8 cellular contexts compared by ENCODE assay signal in genomic region chr6:149318581-149319286, GRCh38. TPM values are rescaled to one million over a fixed set of nuclear protein-coding genes. Genes with fewer than 3 reads are reported as not detected.
DNase-seq lines count a peak whose midpoint lies in the region; ATAC-seq and TF ChIP-seq lines count a peak whose summit lies in the region.

No MANE protein-coding gene starts in this region.

- peak overlapping the region; percentile 86 to 99 (median 96) for H3K4me3 Mint-ChIP-seq in naive thymus-derived CD4-positive, alpha-beta T cell

- CTCF ChIA-PET in RWPE1 (lab: Yijun Ruan, JAX): no interaction called here
- CTCF ChIA-PET in naive thymus-derived CD4-positive, alpha-beta T cell (lab: Charles Lee): no interaction called here

- H3K36me3 ChIP-seq in effector memory CD4-positive, alpha-beta T cell (ENCODE audit: control insufficient read depth, insufficient read depth, low read length): no peaks in the 10 kb centered on the region
- peaks cover 0 to 5% (median 0%) of the 10 kb centered on the region in 3 experiments for H3K36me3 ChIP-seq in naive thymus-derived CD4-positive, alpha-beta T cell (ENCODE audit: control insufficient read depth in 2 of 3, insufficient read depth in 3 of 3, low read length in 3 of 3)

- no peaks in the 10 kb centered on the region for H3K27me3 Mint-ChIP-seq in naive thymus-derived CD4-positive, alpha-beta T cell

- peaks cover 6% of the 10 kb centered on the region for H3K4me1 ChIP-seq in effector memory CD4-positive, alpha-beta T cell (ENCODE audit: control insufficient read depth, insufficient read depth, low read length, poor library complexity, severe bottlenecking)
- H3K4me1 ChIP-seq in naive thymus-derived CD4-positive, alpha-beta T cell (ENCODE audit: control insufficient read depth in 2 of 2, insufficient read depth in 2 of 2, low read length in 2 of 2): peaks cover 27 to 42% of the 10 kb centered on the region in 2 donors

- H3K27me3 ChIP-seq in effector memory CD4-positive, alpha-beta T cell (replicated peaks; ENCODE audit: control insufficient read depth, insufficient read depth, low read length, poor library complexity, severe bottlenecking): no peaks in the 10 kb centered on the region
- no peaks in the 10 kb centered on the region for H3K27me3 ChIP-seq in naive thymus-derived CD4-positive, alpha-beta T cell (ENCODE audit: control insufficient read depth in 2 of 2, insufficient read depth in 2 of 2, low read length in 2 of 2)

- DNase-seq in activated effector memory CD4-positive, alpha-beta T cell treated with anti-CD3 and anti-CD28 coated beads, Interleukin-2, amount 50 U/mL, for 16 hours: peak; percentile 67
- no peak for DNase-seq in activated effector memory CD4-positive, alpha-beta T cell treated with Interleukin-2 at 50 U/mL for 16 hours
- no peak for DNase-seq in RWPE1 (ENCODE audit: low spot score)
- DNase-seq in effector memory CD4-positive, alpha-beta T cell: no peak
- peak in 6 of 9 donors; percentile 26 to 47 (median 36) for DNase-seq in naive thymus-derived CD4-positive, alpha-beta T cell
- no peak for DNase-seq in AG08396 (ENCODE audit: low spot score)

- peaks cover 0 to 36% (median 0%) of the 10 kb centered on the region in 5 donors for H3K36me3 Mint-ChIP-seq in naive thymus-derived CD4-positive, alpha-beta T cell

- peaks cover 0 to 1% (median 0%) of the 10 kb centered on the region in 11 donors for H3K9me3 Mint-ChIP-seq in naive thymus-derived CD4-positive, alpha-beta T cell

- ATAC-seq in HG02642 (IDR thresholded peaks at IDR 0.05; ENCODE audit: poor library complexity, unreplicated experiment) (peak; percentile 4), GM21786 (IDR thresholded peaks at IDR 0.05; ENCODE audit: unreplicated experiment) (no peak)
- peak; percentile 16 for ATAC-seq in naive thymus-derived CD4-positive, alpha-beta T cell

- POLR2A ChIA-PET in RWPE1 (lab: Yijun Ruan, JAX; ENCODE audit: low non-redundant PET): no interaction called here
- POLR2A ChIA-PET in naive thymus-derived CD4-positive, alpha-beta T cell (lab: Charles Lee): interaction anchor here (0.7 to 2.7 kb wide), 3 partner anchors 12 to 225 kb away, joined by 3 to 8 read pairs (median 4); no protein-coding TSS in a partner anchor

- peaks cover 30 to 67% (median 59%) of the 10 kb centered on the region in 7 donors for H3K4me1 Mint-ChIP-seq in naive thymus-derived CD4-positive, alpha-beta T cell

- H3K27ac ChIP-seq in RWPE1: peak overlapping the region; percentile 95
- peak overlapping the region; percentile 95 for H3K27ac ChIP-seq in effector memory CD4-positive, alpha-beta T cell (ENCODE audit: insufficient read depth, low read length, poor library complexity, severe bottlenecking)
- peak overlapping the region; percentile 87 for H3K27ac ChIP-seq in naive thymus-derived CD4-positive, alpha-beta T cell (ENCODE audit: low read depth, low read length)

- intact Hi-C loops in naive thymus-derived CD4-positive, alpha-beta T cell (cut with micrococcal nuclease): loop anchor here (1.0 to 2.0 kb wide), 6 partner anchors 14 to 287 kb away; no protein-coding TSS in a partner anchor

- H3K4me3 ChIP-seq in effector memory CD4-positive, alpha-beta T cell (ENCODE audit: insufficient read depth, low read depth, low read length, poor library complexity, severe bottlenecking): peak overlapping the region; percentile 73
- peak overlapping the region; percentile 67 for H3K4me3 ChIP-seq in naive thymus-derived CD4-positive, alpha-beta T cell (ENCODE audit: low read length)

- H3K9me3 ChIP-seq in effector memory CD4-positive, alpha-beta T cell (ENCODE audit: control insufficient read depth, low read length): no peaks in the 10 kb centered on the region
- H3K9me3 ChIP-seq in naive thymus-derived CD4-positive, alpha-beta T cell (ENCODE audit: control insufficient read depth in 2 of 3, low read length in 3 of 3): no peaks in the 10 kb centered on the region

- no peak for TF ChIP-seq CTCF in RWPE1 (conservative IDR thresholded peaks at IDR 0.05; ENCODE audit: low read depth)

- peak overlapping the region; percentile 84 to 98 (median 91) for H3K27ac Mint-ChIP-seq in naive thymus-derived CD4-positive, alpha-beta T cell

RNA-seq across cellular contexts. Expression of gene TAB2, which starts 1.2 kb away (rescaled TPM):
- 100 to 1,000 TPM in 4 of 5 experiments, 10 to 100 TPM in 1; 98.3 to 234 (median 119) TPM for total RNA-seq in naive thymus-derived CD4-positive, alpha-beta T cell
- 10 to 100 TPM; 15.7 to 17.5 TPM for polyA plus RNA-seq in naive thymus-derived CD4-positive, alpha-beta T cell

Comparison
In these comparisons a context has a peak if more than half of its experiments do, and no peak if none do; other contexts are left out.
1. DNase-seq: peak in activated effector memory CD4-positive, alpha-beta T cell treated with anti-CD3 and anti-CD28 coated beads, Interleukin-2, amount 50 U/mL, for 16 hours (single experiment) and naive thymus-derived CD4-positive, alpha-beta T cell (6 of 9); none in activated effector memory CD4-positive, alpha-beta T cell treated with Interleukin-2 at 50 U/mL for 16 hours (single experiment), RWPE1 (single experiment), effector memory CD4-positive, alpha-beta T cell (0 of 3) and AG08396 (single experiment).
2. Peak in every context shown above with its lines, with median percentiles within 50 percentile points of each other: H3K27ac ChIP-seq.